Comparison of ENCODE assay signal across 31 cellular contexts in the genomic region with DNA sequence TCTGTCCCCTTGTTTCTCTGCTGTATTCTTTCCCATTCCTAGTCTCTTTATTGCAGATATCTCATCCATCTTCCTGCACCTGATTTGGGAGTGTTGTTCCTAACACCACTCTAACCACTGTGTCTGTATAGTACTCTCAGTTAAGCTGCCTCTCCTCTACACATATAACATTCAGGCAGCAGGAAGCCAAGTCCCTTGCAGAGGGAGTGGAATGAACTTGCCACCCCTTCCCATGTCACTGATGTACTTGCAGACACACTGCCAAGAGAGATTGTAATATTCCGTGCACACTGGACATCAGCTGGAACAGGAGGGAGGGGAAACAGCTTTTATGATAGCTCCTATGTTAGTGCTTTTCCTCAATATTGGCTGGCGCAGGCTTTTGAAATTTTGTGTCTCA.
"Had no signal": no experiment of that assay in that cellular context is flagged by ENCODE, and none has a peak within 500 bp of the region (broad histone marks: within the 10 kb centered on the region; RNA-seq: fewer than 3 reads in every experiment).

No MANE protein-coding gene starts in this region.

- H3K27ac ChIP-seq: neural progenitor cell, ovary, parathyroid adenoma, psoas muscle, right lobe of liver, sigmoid colon, spleen, suprapubic skin, testis, tibial artery, transverse colon, upper lobe of right lung, uterus had no signal

- H3K9me3 ChIP-seq: ovary, psoas muscle, right lobe of liver, sigmoid colon, spleen, suprapubic skin, testis, tibial artery, transverse colon, upper lobe of right lung, uterus had no signal

- H3K4me3 ChIP-seq: neural progenitor cell, ovary, psoas muscle, right lobe of liver, sigmoid colon, smooth muscle cell, spleen, suprapubic skin, testis, tibial artery, transverse colon, upper lobe of right lung, uterus had no signal

- H3K36me3 Mint-ChIP-seq: naive thymus-derived CD4-positive, alpha-beta T cell; natural killer cell; neural progenitor cell; stimulated activated memory B cell treated with anti-CD40 and anti-IgM and Interleukin-4, amounts not matched to agents 10 μg/mL and 1 μg/mL and 100 μg/mL, for 72 hours; type B pancreatic cell had no signal

- H3K27me3 ChIP-seq: neural progenitor cell, ovary, right lobe of liver, sigmoid colon, spleen, suprapubic skin, testis, tibial artery, transverse colon, upper lobe of right lung, uterus had no signal

- H3K36me3 ChIP-seq: neural progenitor cell, ovary, right lobe of liver, sigmoid colon, spleen, suprapubic skin, tibial artery, transverse colon, upper lobe of right lung, uterus had no signal

- H3K9me3 Mint-ChIP-seq: nephron; neural progenitor cell; stimulated activated memory B cell treated with anti-CD40 and anti-IgM and Interleukin-4, amounts not matched to agents 10 μg/mL and 1 μg/mL and 100 μg/mL, for 72 hours; stimulated activated naive CD8-positive, alpha-beta T cell treated with anti-CD3 and anti-CD28 coated beads, Interleukin-15, amount 100 ng/mL, for 72 hours; type B pancreatic cell had no signal

- H3K4me1 Mint-ChIP-seq: naive thymus-derived CD4-positive, alpha-beta T cell; natural killer cell; stimulated activated memory B cell treated with anti-CD40 and anti-IgM and Interleukin-4, amounts not matched to agents 10 μg/mL and 1 μg/mL and 100 μg/mL, for 72 hours; stimulated activated naive CD8-positive, alpha-beta T cell treated with anti-CD3 and anti-CD28 coated beads, Interleukin-15, amount 100 ng/mL, for 72 hours had no signal

- H3K4me1 ChIP-seq: psoas muscle, right lobe of liver, sigmoid colon, testis, upper lobe of right lung, uterus had no signal

- DNase-seq: naive thymus-derived CD4-positive, alpha-beta T cell; natural killer cell; occipital lobe; ovary; posterior cingulate gyrus; psoas muscle; right lobe of liver; sigmoid colon; spleen; stimulated activated CD4-positive, alpha-beta T cell treated with anti-CD3 and anti-CD28 coated beads, Interleukin-12 subunit alpha, Interleukin-12 subunit beta, amount 100 ng/mL, for 4 hours; stimulated activated CD4-positive, alpha-beta T cell treated with anti-CD3 and anti-CD28 coated beads, Interleukin-1b, Interleukin-23, amount 100 ng/mL, for 48 hours; stimulated activated CD4-positive, alpha-beta T cell treated with anti-CD3 and anti-CD28 coated beads, Interleukin-4, amount 100 ng/mL, for 1 hour; stimulated activated CD4-positive, alpha-beta T cell treated with anti-CD3 and anti-CD28 coated beads, Interleukin-4, amount 100 ng/mL, for 4 hours; stimulated activated CD8-positive, alpha-beta memory T cell treated with anti-CD3 and anti-CD28 coated beads, Interleukin-4, amount 100 ng/mL, for 48 hours; stimulated activated naive CD4-positive, alpha-beta T cell; stimulated activated naive CD8-positive, alpha-beta T cell treated with anti-CD3 and anti-CD28 coated beads, Interleukin-15, amount 100 ng/mL, for 72 hours; stimulated activated naive CD8-positive, alpha-beta T cell treated with anti-CD3 and anti-CD28 coated beads, Interleukin-15, Interleukin-2, amounts not matched to agents 100 U/mL and 50 U/mL, for 24 hours; substantia nigra; testis; tibial artery; transverse colon; upper lobe of right lung; uterus had no signal

- H3K27ac Mint-ChIP-seq: naive thymus-derived CD4-positive, alpha-beta T cell; natural killer cell; neural progenitor cell; progenitor cell of endocrine pancreas; stimulated activated memory B cell treated with anti-CD40 and anti-IgM and Interleukin-4, amounts not matched to agents 10 μg/mL and 1 μg/mL and 100 μg/mL, for 72 hours; stimulated activated naive CD8-positive, alpha-beta T cell treated with anti-CD3 and anti-CD28 coated beads, Interleukin-15, amount 100 ng/mL, for 72 hours; type B pancreatic cell had no signal

- H3K4me3 Mint-ChIP-seq: naive thymus-derived CD4-positive, alpha-beta T cell; natural killer cell; nephron; neural progenitor cell; stimulated activated memory B cell treated with anti-CD40 and anti-IgM and Interleukin-4, amounts not matched to agents 10 μg/mL and 1 μg/mL and 100 μg/mL, for 72 hours; stimulated activated naive CD8-positive, alpha-beta T cell treated with anti-CD3 and anti-CD28 coated beads, Interleukin-15, amount 100 ng/mL, for 72 hours; type B pancreatic cell had no signal

- H3K27me3 Mint-ChIP-seq: naive thymus-derived CD4-positive, alpha-beta T cell; progenitor cell of endocrine pancreas; stimulated activated memory B cell treated with anti-CD40 and anti-IgM and Interleukin-4, amounts not matched to agents 10 μg/mL and 1 μg/mL and 100 μg/mL, for 72 hours; stimulated activated naive CD8-positive, alpha-beta T cell treated with anti-CD3 and anti-CD28 coated beads, Interleukin-15, amount 100 ng/mL, for 72 hours; type B pancreatic cell had no signal

- ATAC-seq: naive thymus-derived CD4-positive, alpha-beta T cell; natural killer cell; psoas muscle; right lobe of liver; stimulated activated memory B cell treated with anti-CD40 and anti-IgM and Interleukin-4, amounts not matched to agents 10 μg/mL and 1 μg/mL and 100 μg/mL, for 72 hours; stimulated activated naive CD8-positive, alpha-beta T cell treated with anti-CD3 and anti-CD28 coated beads, Interleukin-15, amount 100 ng/mL, for 72 hours; stimulated activated naive CD8-positive, alpha-beta T cell treated with anti-CD3 and anti-CD28 coated beads, Interleukin-15, Interleukin-2, amounts not matched to agents 100 U/mL and 50 U/mL, for 24 hours; upper lobe of right lung had no signal
